ENCODE assay signal across 8 cellular contexts in the genomic region with DNA sequence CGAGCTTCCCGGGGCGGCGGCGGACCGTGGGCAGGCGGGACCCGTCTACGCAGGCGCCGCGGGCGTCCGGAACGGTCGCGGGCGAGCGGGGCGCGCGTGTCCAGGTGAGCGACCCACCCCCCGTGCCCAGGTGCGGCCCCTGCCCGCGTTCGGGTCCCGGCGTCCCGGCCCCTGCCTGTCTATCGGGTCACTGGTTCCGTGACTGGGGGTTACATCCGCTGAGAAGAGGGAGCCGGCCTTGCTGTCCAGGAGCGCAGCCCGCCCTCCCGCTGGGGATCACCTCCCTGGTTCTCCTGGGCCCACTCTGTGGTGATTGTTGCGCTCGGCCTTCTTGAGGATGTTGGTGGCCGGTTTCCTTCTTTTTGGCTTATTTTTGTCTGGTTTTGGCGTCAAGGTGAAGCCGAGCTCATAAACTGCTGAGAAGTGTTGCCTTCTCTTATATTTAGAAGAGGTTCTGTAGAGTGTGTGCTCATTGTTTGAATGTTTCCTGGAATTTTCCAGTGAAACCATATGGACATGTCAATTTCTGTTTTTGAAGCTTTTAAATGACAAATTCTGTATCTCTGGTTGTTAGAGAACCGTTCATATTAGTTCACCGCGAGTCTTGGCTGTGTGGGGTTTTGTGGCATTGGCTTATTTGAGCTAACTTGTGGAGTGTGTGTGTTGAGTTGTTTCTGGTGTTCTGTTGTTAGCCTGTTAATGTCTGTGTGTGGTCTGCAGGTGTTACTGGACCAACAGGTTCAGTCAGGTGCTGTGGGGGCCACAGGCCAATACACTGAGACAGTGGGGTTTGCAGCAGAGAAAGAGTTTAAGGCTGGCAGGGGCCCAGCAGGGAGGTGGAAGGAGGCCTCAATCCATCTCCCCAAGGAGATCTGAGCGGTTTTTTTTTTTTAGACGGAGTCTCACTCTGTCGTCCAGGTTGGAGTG. TPM values are rescaled to one million over a fixed set of nuclear protein-coding genes. Genes with fewer than 3 reads are reported as not detected.
A peak's percentile ranks its signal among the peaks of the same experiment; 100 is the strongest.
DNase-seq lines count a peak whose midpoint lies in the region; ATAC-seq and TF ChIP-seq lines count a peak whose summit lies in the region.

No MANE protein-coding gene starts in this region.

- ATAC-seq in HG02884 (IDR thresholded peaks at IDR 0.05; ENCODE audit: unreplicated experiment), result peak; percentile 30

- peak overlapping the region; percentile 33; the same call in 1 of the 2 replicates for H2AFZ ChIP-seq in OCI-LY7 (ENCODE audit: low read length)

- CTCF ChIA-PET in OCI-LY7 (lab: Charles Lee; ENCODE audit: unreplicated experiment), result no interaction called here

- TSS peak; percentile 51 for BruUV-seq in OCI-LY7 (replicated peaks; lab: Mats Ljungman, UMichigan)

- peak; percentile 22 for DNase-seq in stimulated activated CD4-positive, alpha-beta T cell treated with anti-CD3 and anti-CD28 coated beads, Interleukin-1b, Interleukin-23, amount 100 ng/mL, for 48 hours
- DNase-seq in stimulated activated CD4-positive, alpha-beta T cell treated with anti-CD3 and anti-CD28 coated beads, Interleukin-4, amount 100 ng/mL, for 4 hours, result no peak
- peak; percentile 35 for DNase-seq in OCI-LY7 (ENCODE audit: low spot score)
- DNase-seq in colonic mucosa, result peak; percentile 39
- DNase-seq in lower leg skin (ENCODE audit: low spot score in 2 of 2), result peak in 1 of 2 donors; percentile 86
- DNase-seq in transverse colon, result peak; percentile 19
- no peak for DNase-seq in NCI-H1048 (lab: John Stamatoyannopoulos, UW)

- H3K4me1 ChIP-seq in OCI-LY7 (ENCODE audit: insufficient read depth, low read length, poor library complexity, severe bottlenecking) (peaks cover 13% of the 10 kb centered on the region), colonic mucosa (no peaks in the 10 kb centered on the region), transverse colon (peaks cover 0 to 12% (median 7%) of the 10 kb centered on the region in 4 donors)

- no peaks in the 10 kb centered on the region for H3K27me3 ChIP-seq in colonic mucosa
- no peaks in the 10 kb centered on the region for H3K27me3 ChIP-seq in transverse colon

- H3K79me2 ChIP-seq in OCI-LY7 (ENCODE audit: insufficient read depth, low read depth, low read length), result peaks cover 49% of the 10 kb centered on the region

- H3K4me3 ChIP-seq in OCI-LY7 (ENCODE audit: low read depth, low read length, poor library complexity, severe bottlenecking) (peak overlapping the region; percentile 97), colonic mucosa (peak overlapping the region; percentile 91), lower leg skin (ENCODE audit: low read depth, poor library complexity, severe bottlenecking) (peak overlapping the region; percentile 68), transverse colon (peak overlapping the region; percentile 60 to 89 (median 79))

- intact Hi-C loops in OCI-LY7 (cut with micrococcal nuclease; ENCODE audit: unreplicated experiment), result loop anchor here (1.0 to 10.0 kb wide), 2 partner anchors 68 to 138 kb away; no protein-coding TSS in a partner anchor
- intact Hi-C loops in colonic mucosa (cut with DNase I), result loop anchor here (10.0 kb wide), 2 partner anchors 138 to 168 kb away; a partner anchor contains a TSS
- intact Hi-C loops in lower leg skin (cut with DNase I; ENCODE audit: low total_unique reads), result no loop called here
- intact Hi-C loops in transverse colon (cut with DNase I; ENCODE audit: low total_unique reads), result no loop called here

- no peak for TF ChIP-seq EP300 in transverse colon (IDR thresholded peaks at IDR 0.05; ENCODE audit: low read depth)

- H3K9ac ChIP-seq in colonic mucosa (ENCODE audit: low read depth in 2 of 2, low read length in 2 of 2), result peak overlapping the region; percentile 46 to 66

- H3K36me3 ChIP-seq in OCI-LY7 (ENCODE audit: insufficient read depth, low read length) (peaks cover 42% of the 10 kb centered on the region), colonic mucosa (no peaks in the 10 kb centered on the region), transverse colon (no peaks in the 10 kb centered on the region)

- H3K4me2 ChIP-seq in OCI-LY7 (ENCODE audit: low read length), result peak overlapping the region; percentile 83

- TF ChIP-seq CTCF in OCI-LY7 (conservative IDR thresholded peaks at IDR 0.05; ENCODE audit: low read length) (no peak), colonic mucosa (IDR thresholded peaks at IDR 0.05) (no peak), lower leg skin (IDR thresholded peaks at IDR 0.05) (no peak), transverse colon (IDR thresholded peaks at IDR 0.05) (no peak)

- 36 to 49% methylated on average over 12 to 14 of the region's 49 CpGs for WGBS in lower leg skin, 2 donors
- 25 to 54% methylated on average over 5 to 25 of the region's 49 CpGs for WGBS in transverse colon (ENCODE audit: low coverage in 1 of 2), 2 donors

- peaks cover 31% of the 10 kb centered on the region for H3K9me3 ChIP-seq in OCI-LY7 (ENCODE audit: low read length)
- H3K9me3 ChIP-seq in colonic mucosa, result no peaks in the 10 kb centered on the region
- H3K9me3 ChIP-seq in transverse colon, result no peaks in the 10 kb centered on the region

- in situ Hi-C loops in transverse colon (cut with MboI; ENCODE audit: low pct_ligation_motif_present in 1 of 4, low pct_unique_long_range_greater_than_20kb in 1 of 4, low sequenced_read_pairs in 3 of 4), result no loop called here

- POLR2A ChIA-PET in OCI-LY7 (lab: Charles Lee), result interaction anchor here (0.8 to 1.0 kb wide), 3 partner anchors 8 to 68 kb away, joined by 3 read pairs; no protein-coding TSS in a partner anchor

- TF ChIP-seq POLR2A in lower leg skin (IDR thresholded peaks at IDR 0.05), result no peak
- no peak for TF ChIP-seq POLR2A in transverse colon (IDR thresholded peaks at IDR 0.05)

- peak overlapping the region; percentile 20 for H3K27ac ChIP-seq in OCI-LY7 (ENCODE audit: low read depth, low read length, poor library complexity, severe bottlenecking)
- no peak overlapping the region for H3K27ac ChIP-seq in colonic mucosa
- H3K27ac ChIP-seq in transverse colon, result peak overlapping the region; percentile 2 to 78 (median 72)

- no peaks in the 10 kb centered on the region for H3K9me2 ChIP-seq in OCI-LY7 (ENCODE audit: insufficient read depth, low read length)

- H4K20me1 ChIP-seq in OCI-LY7 (ENCODE audit: insufficient read depth, low read length), result no peaks in the 10 kb centered on the region

RNA-seq across cellular contexts. Expression of a gene that starts 0.6 kb away (rescaled TPM):
- 26.9 and 27.2 TPM in 2 replicates for total RNA-seq in OCI-LY7 (2014; rRNA removed; shearing (Covaris generic))
- total RNA-seq in OCI-LY7 (2022) (41.1 and 42.7 TPM in 2 replicates), colonic mucosa (10 to 100 TPM in 1 of 2 donors, 1 to 10 TPM in 1; 3.8 to 21.0 TPM), lower leg skin (10 to 100 TPM in 2 of 4 donors, 1 to 10 TPM in 2; 7.2 to 11.9 (median 9.2) TPM), transverse colon (1 to 10 TPM; 2.6 to 9.4 (median 4.2) TPM)

Comparison
In these comparisons a context has a peak if more than half of its experiments do, and no peak if none do; other contexts are left out.
1. DNase-seq: peak in stimulated activated CD4-positive, alpha-beta T cell treated with anti-CD3 and anti-CD28 coated beads, Interleukin-1b, Interleukin-23, amount 100 ng/mL, for 48 hours (single experiment), OCI-LY7 (single experiment), colonic mucosa (single experiment) and transverse colon (single experiment); none in stimulated activated CD4-positive, alpha-beta T cell treated with anti-CD3 and anti-CD28 coated beads, Interleukin-4, amount 100 ng/mL, for 4 hours (0 of 2) and NCI-H1048 (single experiment).
2. intact Hi-C loops: an anchor here in OCI-LY7 (1.0 to 10.0 kb wide) and colonic mucosa (10.0 kb wide); none called in lower leg skin and transverse colon.
3. Peak in every context shown above with its lines, with median percentiles within 50 percentile points of each other: H3K4me3 ChIP-seq.